ENCODE assay signal across 8 cellular contexts in the genomic region with DNA sequence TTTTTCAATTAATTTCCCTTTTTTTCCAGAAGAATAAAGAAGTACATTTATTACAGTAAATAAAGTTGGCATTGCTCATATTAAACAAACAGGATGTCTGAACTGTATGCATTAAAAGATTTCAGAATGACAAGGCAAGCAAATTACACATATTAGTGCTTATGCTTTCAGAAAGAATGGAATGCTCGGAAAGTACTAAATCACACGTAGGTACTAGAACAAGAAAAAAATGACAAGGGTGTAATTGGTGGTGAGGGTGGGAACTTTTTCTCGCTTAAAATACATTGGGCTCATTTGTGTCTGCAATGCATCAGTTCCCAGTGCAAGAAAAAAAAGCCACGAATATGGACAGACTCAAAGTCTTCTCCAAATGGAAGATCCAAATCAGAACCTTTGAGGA. TPM values are rescaled to one million over a fixed set of nuclear protein-coding genes. Genes with fewer than 3 reads are reported as not detected.
DNase-seq lines count a peak whose midpoint lies in the region; ATAC-seq, FAIRE-seq and TF ChIP-seq lines count a peak whose summit lies in the region.

No MANE protein-coding gene starts in this region.

- no peaks in the 10 kb centered on the region for H3K36me3 Mint-ChIP-seq in CD8-positive, alpha-beta T cell

- H2BK120ac ChIP-seq in neuronal stem cell (ENCODE audit: low read depth, low read length) = no peak overlapping the region

- H3K36me3 ChIP-seq in CD8-positive, alpha-beta T cell (ENCODE audit: insufficient read depth, low read length) = no peaks in the 10 kb centered on the region
- peaks cover 13% of the 10 kb centered on the region; the same call in 1 of the 2 replicates for H3K36me3 ChIP-seq in OCI-LY7 (ENCODE audit: insufficient read depth, low read length)
- H3K36me3 ChIP-seq in keratinocyte (ENCODE audit: control insufficient read depth in 2 of 2, extremely low read depth in 1 of 2, insufficient read depth in 2 of 2, low read length in 2 of 2) = no peaks in the 10 kb centered on the region
- H3K36me3 ChIP-seq in neuronal stem cell (replicated peaks in 1 of 2; ENCODE audit: control insufficient read depth in 2 of 2, insufficient read depth in 2 of 2, low read length in 2 of 2) = no peaks in the 10 kb centered on the region
- H3K36me3 ChIP-seq in SJCRH30 = no peaks in the 10 kb centered on the region
- H3K36me3 ChIP-seq in thyroid gland = no peaks in the 10 kb centered on the region

- no peaks in the 10 kb centered on the region for H4K20me1 ChIP-seq in OCI-LY7 (ENCODE audit: insufficient read depth, low read length)
- H4K20me1 ChIP-seq in keratinocyte (ENCODE audit: control insufficient read depth, extremely low read depth, insufficient read depth, low read length) = no peaks in the 10 kb centered on the region

- H3K27ac Mint-ChIP-seq in CD8-positive, alpha-beta T cell = peak overlapping the region; percentile 93

- CTCF ChIA-PET in CD8-positive, alpha-beta T cell (lab: Charles Lee) = no interaction called here
- CTCF ChIA-PET in OCI-LY7 (lab: Charles Lee; ENCODE audit: unreplicated experiment) = interaction anchor here (0.5 kb wide), 1 partner anchor 643 kb away, joined by 4 read pairs; no protein-coding TSS in a partner anchor

- BruUV-seq in OCI-LY7 (replicated peaks; lab: Mats Ljungman, UMichigan) = no TSS peak

- H2AFZ ChIP-seq in OCI-LY7 (ENCODE audit: low read length) (peak overlapping the region; percentile 83; the same call in 1 of the 2 replicates), keratinocyte (ENCODE audit: control insufficient read depth, low read length) (no peak overlapping the region), neuronal stem cell (ENCODE audit: low read length) (no peak overlapping the region)

- POLR2A ChIA-PET in CD8-positive, alpha-beta T cell (lab: Charles Lee) = interaction anchor here (0.6 kb wide), 3 partner anchors 39 to 1413 kb away, joined by 3 read pairs; a partner anchor contains a TSS
- POLR2A ChIA-PET in OCI-LY7 (lab: Charles Lee) = interaction anchor here (0.8 to 2.9 kb wide), 6 partner anchors 13 to 186 kb away, joined by 3 to 9 read pairs (median 3); no protein-coding TSS in a partner anchor

- H2BK15ac ChIP-seq in neuronal stem cell (ENCODE audit: low read length) = no peak overlapping the region

- TF ChIP-seq POLR2A in H54 (IDR thresholded peaks at IDR 0.05; ENCODE audit: low read depth, low read length) (no peak), thyroid gland (IDR thresholded peaks at IDR 0.05) (no peak)

- H3K79me2 ChIP-seq in OCI-LY7 (ENCODE audit: insufficient read depth, low read depth, low read length) = no peaks in the 10 kb centered on the region
- no peaks in the 10 kb centered on the region for H3K79me2 ChIP-seq in keratinocyte (ENCODE audit: control insufficient read depth, insufficient read depth, low read length)

- no peak for DNase-seq in CD8-positive, alpha-beta T cell
- DNase-seq in OCI-LY7 (ENCODE audit: low spot score) (no peak), keratinocyte (ENCODE audit: low read depth, low spot score) (no peak), H54 (ENCODE audit: insufficient read length, low spot score) (no peak), neuronal stem cell (ENCODE audit: low spot score) (no peak), SJCRH30 (no peak), thyroid gland (no peak)

- H3K14ac ChIP-seq in neuronal stem cell (ENCODE audit: low read length) = no peak overlapping the region

- no peak overlapping the region for H3K18ac ChIP-seq in neuronal stem cell (ENCODE audit: low read length)

- no peak overlapping the region for H2AK5ac ChIP-seq in neuronal stem cell (ENCODE audit: low read depth, low read length)

- no peak for FAIRE-seq in keratinocyte (lab: Jason Lieb, UNC)
- FAIRE-seq in H54 (lab: Jason Lieb, UNC) = no peak

- no peaks in the 10 kb centered on the region for H3K27me3 ChIP-seq in CD8-positive, alpha-beta T cell (ENCODE audit: insufficient read depth, low read length)
- H3K27me3 ChIP-seq in keratinocyte (ENCODE audit: control insufficient read depth, extremely low read depth, insufficient read depth, low read length) (no peaks in the 10 kb centered on the region), neuronal stem cell (ENCODE audit: control insufficient read depth in 3 of 3, insufficient read depth in 3 of 3, low read depth in 1 of 3, low read length in 3 of 3) (no peaks in the 10 kb centered on the region), SJCRH30 (no peaks in the 10 kb centered on the region), thyroid gland (no peaks in the 10 kb centered on the region)

- no peaks in the 10 kb centered on the region for H3K9me3 ChIP-seq in CD8-positive, alpha-beta T cell (ENCODE audit: low read length)
- H3K9me3 ChIP-seq in OCI-LY7 (ENCODE audit: low read length) = peaks cover 18% of the 10 kb centered on the region
- no peaks in the 10 kb centered on the region for H3K9me3 ChIP-seq in keratinocyte (ENCODE audit: control insufficient read depth, low read depth, low read length)
- H3K9me3 ChIP-seq in neuronal stem cell (replicated peaks in 1 of 2; ENCODE audit: control insufficient read depth in 2 of 2, insufficient read depth in 1 of 2, low read depth in 1 of 2, low read length in 2 of 2) = no peaks in the 10 kb centered on the region
- H3K9me3 ChIP-seq in SJCRH30 (replicated peaks) = no peaks in the 10 kb centered on the region
- H3K9me3 ChIP-seq in thyroid gland = no peaks in the 10 kb centered on the region

- dilution Hi-C loops in keratinocyte (cut with MboI; ENCODE audit: extremely low pct_ligation_motif_present, low sequenced_read_pairs) = no loop called here

- no peak overlapping the region for H4K8ac ChIP-seq in neuronal stem cell (ENCODE audit: low read depth, low read length)

- no peaks in the 10 kb centered on the region for H3K9me1 ChIP-seq in keratinocyte (ENCODE audit: control insufficient read depth, extremely low read depth, insufficient read depth, low read length)

- peaks cover 7% of the 10 kb centered on the region for H3K9me3 Mint-ChIP-seq in CD8-positive, alpha-beta T cell

- H3K4me2 ChIP-seq in OCI-LY7 (ENCODE audit: low read length) = peak overlapping the region; percentile 32
- H3K4me2 ChIP-seq in keratinocyte (ENCODE audit: control insufficient read depth, extremely low read depth, insufficient read depth, low read depth, low read length) = peak overlapping the region; percentile 47
- H3K4me2 ChIP-seq in neuronal stem cell (ENCODE audit: insufficient read depth, low read length, poor library complexity, severe bottlenecking) = no peak overlapping the region

- H3K4ac ChIP-seq in neuronal stem cell (ENCODE audit: low read length) = no peak overlapping the region

- peak overlapping the region; percentile 76 for H3K4me3 Mint-ChIP-seq in CD8-positive, alpha-beta T cell

- no peaks in the 10 kb centered on the region for H3K27me3 Mint-ChIP-seq in CD8-positive, alpha-beta T cell (ENCODE audit: low read depth)

- no peak overlapping the region for H3K23ac ChIP-seq in neuronal stem cell (ENCODE audit: low read depth, low read length, poor library complexity)

- no peak overlapping the region for H4K91ac ChIP-seq in neuronal stem cell (ENCODE audit: low read depth, low read length, poor library complexity)

- peaks cover 49% of the 10 kb centered on the region for H3K4me1 ChIP-seq in CD8-positive, alpha-beta T cell (ENCODE audit: insufficient read depth, low read length)
- H3K4me1 ChIP-seq in OCI-LY7 (ENCODE audit: insufficient read depth, low read length, poor library complexity, severe bottlenecking) (peaks cover 39% of the 10 kb centered on the region), keratinocyte (ENCODE audit: control insufficient read depth, extremely low read depth, insufficient read depth, low read length) (peaks cover 24% of the 10 kb centered on the region), neuronal stem cell (ENCODE audit: control insufficient read depth in 2 of 2, insufficient read depth in 1 of 2, low read depth in 1 of 2, low read length in 2 of 2) (peaks cover 0 to 2% of the 10 kb centered on the region in 2 donors), SJCRH30 (no peaks in the 10 kb centered on the region), thyroid gland (peaks cover 0 to 21% of the 10 kb centered on the region in 2 donors)

- H2BK5ac ChIP-seq in neuronal stem cell (ENCODE audit: low read length) = no peak overlapping the region

- ATAC-seq in CD8-positive, alpha-beta T cell = no peak
- ATAC-seq in GM21723 (IDR thresholded peaks at IDR 0.05; ENCODE audit: unreplicated experiment) = peak; percentile 12

- WGBS in neuronal stem cell (ENCODE audit: extremely low coverage in 2 of 2, insufficient read length in 2 of 2, insufficient replicate concordance in 1 of 2), 2 donors = no CpG with 5 or more reads among the region's 4 CpGs
- 82 to 95% methylated on average over 4 of the region's 4 CpGs for WGBS in thyroid gland, 2 donors

- H3K9ac ChIP-seq in keratinocyte (ENCODE audit: control insufficient read depth, extremely low read depth, insufficient read depth, low read length) = no peak overlapping the region
- H3K9ac ChIP-seq in neuronal stem cell (ENCODE audit: low read depth, low read length, poor library complexity) = no peak overlapping the region

- no peak for TF ChIP-seq CTCF in CD8-positive, alpha-beta T cell (IDR thresholded peaks at IDR 0.05)
- TF ChIP-seq CTCF in OCI-LY7 (conservative IDR thresholded peaks at IDR 0.05; ENCODE audit: low read length) = no peak
- no peak for TF ChIP-seq CTCF in keratinocyte (optimal IDR thresholded peaks at IDR 0.05 in 1 of 3, IDR thresholded peaks at IDR 0.05 in 1 of 3, conservative IDR thresholded peaks at IDR 0.05 in 1 of 3; ENCODE audit: extremely low read depth in 1 of 3, insufficient read depth in 2 of 3, low read length in 3 of 3)
- TF ChIP-seq CTCF in thyroid gland (IDR thresholded peaks at IDR 0.05) = no peak

- H3K79me1 ChIP-seq in neuronal stem cell (ENCODE audit: low read depth, low read length) = no peaks in the 10 kb centered on the region

- H3K27ac ChIP-seq in CD8-positive, alpha-beta T cell (ENCODE audit: low read depth, low read length) = peak overlapping the region; percentile 10
- H3K27ac ChIP-seq in OCI-LY7 (ENCODE audit: low read depth, low read length, poor library complexity, severe bottlenecking) (no peak overlapping the region), keratinocyte (ENCODE audit: control insufficient read depth, insufficient read depth, low read length) (peak overlapping the region; percentile 10), neuronal stem cell (replicated peaks; ENCODE audit: low read length) (no peak overlapping the region), SJCRH30 (no peak overlapping the region), thyroid gland (no peak overlapping the region)

- H3K4me1 Mint-ChIP-seq in CD8-positive, alpha-beta T cell (ENCODE audit: low read depth) = peaks cover 56% of the 10 kb centered on the region

- intact Hi-C loops in CD8-positive, alpha-beta T cell (cut with DNase I, micrococcal nuclease) = loop anchor here in 1 of 2 experiments (1.0 to 2.0 kb wide), 4 partner anchors 9 to 189 kb away; a partner anchor contains a TSS
- intact Hi-C loops in OCI-LY7 (cut with micrococcal nuclease; ENCODE audit: unreplicated experiment) = no loop called here
- intact Hi-C loops in thyroid gland (cut with DNase I) = no loop called here

- no peaks in the 10 kb centered on the region for H3K9me2 ChIP-seq in OCI-LY7 (ENCODE audit: insufficient read depth, low read length)

- H2BK12ac ChIP-seq in neuronal stem cell (ENCODE audit: low read length) = no peak overlapping the region

- H3K4me3 ChIP-seq in CD8-positive, alpha-beta T cell (ENCODE audit: low read depth, low read length) = peak overlapping the region; percentile 2
- H3K4me3 ChIP-seq in OCI-LY7 (ENCODE audit: low read depth, low read length, poor library complexity, severe bottlenecking) (no peak overlapping the region), keratinocyte (ENCODE audit: control insufficient read depth in 2 of 3, extremely low read depth in 1 of 3, insufficient read depth in 2 of 3, low read depth in 1 of 3, low read length in 3 of 3) (no peak overlapping the region), neuronal stem cell (ENCODE audit: low read length in 2 of 2) (no peak overlapping the region), SJCRH30 (no peak overlapping the region), thyroid gland (replicated peaks in 1 of 3) (no peak overlapping the region)

RNA-seq across cellular contexts. Expression of a gene that starts 33.3 kb away (rescaled TPM):
- total RNA-seq in CD8-positive, alpha-beta T cell = 100 to 1,000 TPM; 335 to 340 TPM
- total RNA-seq in OCI-LY7 (2014; rRNA removed; shearing (Covaris generic)) = 59.5 and 71.7 TPM in 2 replicates
- total RNA-seq in OCI-LY7 (2022) (88.1 and 93.7 TPM in 2 replicates), thyroid gland (100 to 1,000 TPM; 137 to 295 (median 158) TPM)
- 65.2 to 202 TPM (median 168 TPM) in 3 replicates for polyA plus RNA-seq in keratinocyte
- 64.3 TPM for polyA plus RNA-seq in keratinocyte (2011; ENCODE audit: low read depth)
- 71.1 and 137 TPM in 2 replicates for polyA plus RNA-seq in keratinocyte (2011; cell fraction: cytosol; rRNA removed)
- polyA plus RNA-seq in keratinocyte (2011; cell fraction: nucleus; rRNA removed) = 224 and 227 TPM in 2 replicates
- polyA plus RNA-seq in keratinocyte (2012; ENCODE audit: low replicate concordance) = 55.1 and 85.9 TPM in 2 replicates
- 65.5 to 199 TPM (median 83.4 TPM) in 3 replicates for polyA minus RNA-seq in keratinocyte
- polyA minus RNA-seq in keratinocyte (2011; cell fraction: cytosol; rRNA and poly(A)+ RNA removed) = 129 TPM
- polyA minus RNA-seq in keratinocyte (2011; cell fraction: nucleus; rRNA and poly(A)+ RNA removed) = 118 and 339 TPM in 2 replicates
- polyA plus RNA-seq in neuronal stem cell (2013, experiment 1 of 2) = 149 TPM
- polyA plus RNA-seq in neuronal stem cell (2013, experiment 2 of 2) = 154 TPM
- total RNA-seq in SJCRH30 (2014; rRNA removed; shearing (Covaris generic)) = 150 and 163 TPM in 2 replicates

Comparison
In these comparisons a context has a peak if more than half of its experiments do, and no peak if none do; other contexts are left out.
1. H3K27ac ChIP-seq: peak in CD8-positive, alpha-beta T cell (single experiment) and keratinocyte (single experiment); none in OCI-LY7 (single experiment), neuronal stem cell (single experiment), SJCRH30 (single experiment) and thyroid gland (0 of 3).